Comparison of ENCODE assay signal across 22 cellular contexts in the genomic region with DNA sequence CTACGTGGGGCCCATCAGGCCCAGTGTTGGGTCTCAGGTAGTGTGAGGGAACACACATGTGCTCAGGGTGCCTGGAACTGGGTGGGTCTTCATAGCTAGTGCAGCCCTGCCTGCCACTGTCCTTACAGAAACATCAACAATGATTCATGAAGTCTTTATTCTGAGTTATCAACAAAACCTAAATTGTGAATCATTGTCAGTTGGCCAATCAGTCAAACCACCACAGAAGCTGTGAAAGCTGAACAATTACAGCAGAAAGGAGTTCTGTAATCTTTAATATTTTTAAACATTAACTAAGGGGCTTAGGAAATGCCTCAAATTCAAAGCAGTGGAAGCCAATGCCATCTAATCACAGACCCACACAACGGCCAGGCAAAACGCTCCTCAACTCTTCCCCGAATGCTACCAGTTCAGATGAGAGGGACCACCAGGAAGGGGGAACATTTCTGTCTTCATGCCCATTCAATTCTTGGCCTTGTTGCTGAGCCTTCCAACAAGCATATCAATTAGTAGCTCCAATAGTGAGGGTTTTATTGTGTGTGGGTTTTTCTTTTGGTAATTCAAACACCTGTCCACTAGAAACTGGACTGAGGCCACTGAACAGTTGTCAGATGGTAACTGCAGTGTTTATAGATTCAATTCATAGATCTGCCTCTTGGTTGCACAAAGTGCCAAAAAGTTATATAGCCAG.
DNase-seq lines count a peak whose midpoint lies in the region; ATAC-seq and TF ChIP-seq lines count a peak whose summit lies in the region.
"Had no signal": no experiment of that assay in that cellular context is flagged by ENCODE, and none has a peak within 500 bp of the region (broad histone marks: within the 10 kb centered on the region; RNA-seq: fewer than 3 reads in every experiment).

No MANE protein-coding gene starts in this region.

- H3K4me3 Mint-ChIP-seq in Caco-2 (ENCODE audit: unreplicated experiment) = no peak overlapping the region
- H3K4me3 Mint-ChIP-seq: CD8-positive, alpha-beta memory T cell had no signal

- H3K4me1 ChIP-seq in Caco-2 = no peaks in the 10 kb centered on the region
- H3K4me1 ChIP-seq: SJSA1 had no signal

- BruUV-seq in Caco-2 (replicated peaks; lab: Mats Ljungman, UMichigan) = no TSS peak

- DNase-seq in DMS 273 treated with DMSO at 0.1 percent for 48 hours (lab: John Stamatoyannopoulos, UW) (peak; percentile 61), MG63 (peak; percentile 2), epithelial cell of proximal tubule (ENCODE audit: low read depth) (peak; percentile 55), myocyte (ENCODE audit: low read depth) (peak; percentile 52), activated gamma-delta T cell (lab: John Stamatoyannopoulos, UW) (no peak), Caco-2 (no peak), NCI-H2227 (lab: John Stamatoyannopoulos, UW; ENCODE audit: unreplicated experiment) (no peak)
- DNase-seq: AML-193; C1 segment of cervical spinal cord; CD8-positive, alpha-beta memory T cell; EL; GF-D8; NCI-H1048; NCI-H1417 treated with DMSO at 0.1 percent for 48 hours; NCI-H187; NCI-H748 treated with DMSO at 0.1 percent for 48 hours; T-helper 1 cell had no signal

- no peak for TF ChIP-seq CTCF in epithelial cell of proximal tubule (conservative IDR thresholded peaks at IDR 0.05; ENCODE audit: low read depth, low read length)
- TF ChIP-seq CTCF in Caco-2 (IDR thresholded peaks at IDR 0.05; ENCODE audit: insufficient read depth in 1 of 2, low read depth in 1 of 2, low read length in 1 of 2, severe bottlenecking in 1 of 2, unreplicated experiment in 1 of 2) = no peak

- no peaks in the 10 kb centered on the region for H3K36me3 ChIP-seq in MG63
- no peaks in the 10 kb centered on the region for H3K36me3 ChIP-seq in Caco-2 (ENCODE audit: control insufficient read depth, insufficient read depth, low read length)
- H3K36me3 ChIP-seq: SJSA1 had no signal

- POLR2A ChIA-PET in Caco-2 (lab: Charles Lee) = no interaction called here

- H3K27me3 ChIP-seq in MG63 (no peaks in the 10 kb centered on the region), Caco-2 (replicated peaks; ENCODE audit: control insufficient read depth, insufficient read depth, low read length) (no peaks in the 10 kb centered on the region)
- H3K27me3 ChIP-seq: SJSA1 had no signal

- no peak overlapping the region for H3K27ac Mint-ChIP-seq in Caco-2 (ENCODE audit: unreplicated experiment)
- H3K27ac Mint-ChIP-seq: CD8-positive, alpha-beta memory T cell had no signal

- H3K9me3 ChIP-seq in MG63 (no peaks in the 10 kb centered on the region), Caco-2 (no peaks in the 10 kb centered on the region)
- H3K9me3 ChIP-seq: SJSA1 had no signal

- CTCF ChIA-PET in Caco-2 (lab: Charles Lee) = no interaction called here

- no peaks in the 10 kb centered on the region for H3K9me3 Mint-ChIP-seq in Caco-2 (ENCODE audit: unreplicated experiment)
- H3K9me3 Mint-ChIP-seq: CD8-positive, alpha-beta memory T cell had no signal

- H3K27me3 Mint-ChIP-seq in Caco-2 (ENCODE audit: insufficient read depth, unreplicated experiment) = peaks cover 11% of the 10 kb centered on the region
- H3K27me3 Mint-ChIP-seq: CD8-positive, alpha-beta memory T cell had no signal

- H3K4me3 ChIP-seq in MG63 = no peak overlapping the region
- H3K4me3 ChIP-seq in epithelial cell of proximal tubule (ENCODE audit: low read depth, low read length) = no peak overlapping the region
- H3K4me3 ChIP-seq in Caco-2 (ENCODE audit: low read depth, low read length) = no peak overlapping the region
- H3K4me3 ChIP-seq: K562, SJSA1 had no signal

- H3K36me3 Mint-ChIP-seq in Caco-2 (ENCODE audit: insufficient read depth, unreplicated experiment) = no peaks in the 10 kb centered on the region
- H3K36me3 Mint-ChIP-seq: CD8-positive, alpha-beta memory T cell had no signal

- no peaks in the 10 kb centered on the region for H3K4me1 Mint-ChIP-seq in Caco-2 (ENCODE audit: low read depth, unreplicated experiment)
- H3K4me1 Mint-ChIP-seq: CD8-positive, alpha-beta memory T cell had no signal

- no peak for ATAC-seq in HG03442 (IDR thresholded peaks at IDR 0.05; ENCODE audit: unreplicated experiment)
- ATAC-seq: HepG2, K562, Panc1 had no signal

- intact Hi-C loops in Caco-2 (cut with micrococcal nuclease; ENCODE audit: unreplicated experiment) = no loop called here

Comparison
In these comparisons a context has a peak if more than half of its experiments do, and no peak if none do; other contexts are left out.
1. DNase-seq: peak in DMS 273 treated with DMSO at 0.1 percent for 48 hours (single experiment), MG63 (single experiment), epithelial cell of proximal tubule (single experiment) and myocyte (single experiment); none in activated gamma-delta T cell (single experiment), Caco-2 (0 of 2) and NCI-H2227 (single experiment).